Comparison of ENCODE assay signal across 19 cellular contexts in genomic region chr19:50215820-50216219, GRCh38. TPM values are rescaled to one million over a fixed set of nuclear protein-coding genes. Genes with fewer than 3 reads are reported as not detected.
DNase-seq lines count a peak whose midpoint lies in the region; ATAC-seq and TF ChIP-seq lines count a peak whose summit lies in the region.
"Had no signal": no experiment of that assay in that cellular context is flagged by ENCODE, and none has a peak within 500 bp of the region (broad histone marks: within the 10 kb centered on the region; RNA-seq: fewer than 3 reads in every experiment).

No MANE protein-coding gene starts in this region.

- DNase-seq in body of pancreas (no peak), lower lobe of right lung (no peak), prostate gland (ENCODE audit: low spot score) (no peak), upper lobe of right lung (no peak), AML-193 (lab: John Stamatoyannopoulos, UW) (no peak), superior temporal gyrus (ENCODE audit: extremely low spot score) (no peak), ecto neural progenitor cell (ENCODE audit: low spot score) (no peak), occipital lobe (lab: John Stamatoyannopoulos, UW) (no peak)
- DNase-seq: BE2C; CD4-positive, alpha-beta memory T cell; DND-41; GDM1; Kasumi-1; NCI-H1436; NCI-H2029 treated with DMSO at 0.1 percent for 48 hours; NCI-H82; Right ventricle myocardium superior had no signal

- H3K4me1 ChIP-seq in body of pancreas = peaks cover 13% of the 10 kb centered on the region
- H3K4me1 ChIP-seq in lower lobe of right lung = peaks cover 5% of the 10 kb centered on the region
- H3K4me1 ChIP-seq in prostate gland (replicated peaks) = peaks cover 10% of the 10 kb centered on the region
- no peaks in the 10 kb centered on the region for H3K4me1 ChIP-seq in upper lobe of right lung
- H3K4me1 ChIP-seq: BE2C had no signal

- H3K36me3 ChIP-seq in body of pancreas (replicated peaks in 1 of 2; ENCODE audit: insufficient read depth in 1 of 2, low read depth in 2 of 2) (no peaks in the 10 kb centered on the region), lower lobe of right lung (no peaks in the 10 kb centered on the region), prostate gland (no peaks in the 10 kb centered on the region), upper lobe of right lung (no peaks in the 10 kb centered on the region)
- H3K36me3 ChIP-seq: BE2C had no signal

- H3K4me3 ChIP-seq in body of pancreas (no peak overlapping the region), lower lobe of right lung (no peak overlapping the region), prostate gland (no peak overlapping the region), upper lobe of right lung (no peak overlapping the region)

- no peak for TF ChIP-seq POLR2A in body of pancreas (IDR thresholded peaks at IDR 0.05)
- no peak for TF ChIP-seq POLR2A in prostate gland (IDR thresholded peaks at IDR 0.05)

- 70 to 81% methylated on average over 3 of the region's 3 CpGs for WGBS in body of pancreas, 2 donors
- 77% methylated on average over 3 of the region's 3 CpGs for WGBS in prostate gland

- peak overlapping the region in 3 of 4 donors; percentile 69 to 75 (median 71) for H3K27ac ChIP-seq in body of pancreas
- H3K27ac ChIP-seq in lower lobe of right lung = peak overlapping the region; percentile 89
- peak overlapping the region; percentile 84 to 87 for H3K27ac ChIP-seq in prostate gland
- peak overlapping the region; percentile 33 for H3K27ac ChIP-seq in upper lobe of right lung

- TF ChIP-seq CTCF in body of pancreas (IDR thresholded peaks at IDR 0.05) (no peak), lower lobe of right lung (IDR thresholded peaks at IDR 0.05) (no peak), prostate gland (IDR thresholded peaks at IDR 0.05) (no peak), upper lobe of right lung (IDR thresholded peaks at IDR 0.05) (no peak)

- intact Hi-C loops in body of pancreas (cut with DNase I) = no loop called here
- intact Hi-C loops in lower lobe of right lung (cut with DNase I) = no loop called here
- intact Hi-C loops in prostate gland (cut with DNase I) = no loop called here
- intact Hi-C loops in upper lobe of right lung (cut with DNase I) = no loop called here

- no peaks in the 10 kb centered on the region for H3K27me3 ChIP-seq in body of pancreas
- peaks cover 3% of the 10 kb centered on the region for H3K27me3 ChIP-seq in lower lobe of right lung (ENCODE audit: low read depth)
- no peaks in the 10 kb centered on the region for H3K27me3 ChIP-seq in prostate gland (replicated peaks; ENCODE audit: insufficient read depth)
- no peaks in the 10 kb centered on the region for H3K27me3 ChIP-seq in upper lobe of right lung
- H3K27me3 ChIP-seq: Peyer's patch had no signal

- H3K9me3 ChIP-seq in body of pancreas (no peaks in the 10 kb centered on the region), lower lobe of right lung (no peaks in the 10 kb centered on the region), prostate gland (no peaks in the 10 kb centered on the region), upper lobe of right lung (no peaks in the 10 kb centered on the region)
- H3K9me3 ChIP-seq: BE2C had no signal

- ATAC-seq in body of pancreas (no peak), lower lobe of right lung (no peak), upper lobe of right lung (no peak)

RNA-seq across cellular contexts. Expression of gene MYH14, which starts 12.4 kb away (rescaled TPM):
- total RNA-seq in body of pancreas (10 to 100 TPM; 40.9 to 61.2 TPM), lower lobe of right lung (113 TPM), prostate gland (10 to 100 TPM; 27.0 to 31.5 TPM), upper lobe of right lung (146 TPM), occipital lobe (0.94 TPM)
- total RNA-seq: CD4-positive, alpha-beta memory T cell had no signal

RNA-seq across cellular contexts. Expression of gene IZUMO2, which starts 52.7 kb away (rescaled TPM):
- total RNA-seq in body of pancreas (not detected), lower lobe of right lung (not detected), prostate gland (1 to 10 TPM in 1 of 2 donors, not detected in 1; 1.1 TPM), upper lobe of right lung (not detected), occipital lobe (not detected)
- total RNA-seq: CD4-positive, alpha-beta memory T cell; H4; Peyer's patch; Right ventricle myocardium superior had no signal

Comparison
In these comparisons a context has a peak if more than half of its experiments do, and no peak if none do; other contexts are left out.
1. H3K27ac ChIP-seq: peak in every context shown above with its lines; median percentile 89 in lower lobe of right lung; 86 in prostate gland; 71 in body of pancreas; 33 in upper lobe of right lung.
2. RNA of gene MYH14, which starts 12.4 kb away (total RNA-seq): 146 TPM in upper lobe of right lung (single experiment), 113 TPM in lower lobe of right lung (single experiment), 40.9 to 61.2 TPM in body of pancreas and 27.0 to 31.5 TPM in prostate gland; 0.94 TPM in occipital lobe (single experiment); every median in the first group is over 10 times any median in the second.